ENCODE assay signal across 11 cellular contexts in genomic region chr12:130322263-130322662, GRCh38. TPM values are rescaled to one million over a fixed set of nuclear protein-coding genes. Genes with fewer than 3 reads are reported as not detected.
"Had no signal": no experiment of that assay in that cellular context is flagged by ENCODE, and none has a peak within 500 bp of the region (broad histone marks: within the 10 kb centered on the region; RNA-seq: fewer than 3 reads in every experiment).

No MANE protein-coding gene starts in this region.

- ATAC-seq: GM23338, HCT116 had no signal

- H3K4me3 ChIP-seq: GM23248, GM23338, HAP-1 had no signal

- DNase-seq: GM23248, GOT3, H7, H9, HCEC 1CT, HFFc6 had no signal

- H3K4me1 ChIP-seq: HAP-1 had no signal

- H3K9me3 ChIP-seq: HAP-1 had no signal

- FAIRE-seq: H1, H54 had no signal

- H3K4me2 ChIP-seq: GM23338 had no signal

- H3K36me3 ChIP-seq: HAP-1 had no signal

- H3K27ac ChIP-seq: GM23248 had no signal

- H2AFZ ChIP-seq: GM23248, GM23338 had no signal

- H3K9ac ChIP-seq: GM23248 had no signal

RNA-seq across cellular contexts. Expression of gene PIWIL1, which starts 15.4 kb away (rescaled TPM):
- total RNA-seq: GM23248, GM23338, H1, H7, H9, HFFc6 had no signal
- polyA plus RNA-seq: GM23248, GM23338, H1 had no signal
